In genomic region chr14:96162741-96163140, GRCh38 we compare ENCODE assay signal across 26 cellular contexts. TPM values are rescaled to one million over a fixed set of nuclear protein-coding genes. Genes with fewer than 3 reads are reported as not detected.
A peak's percentile ranks its signal among the peaks of the same experiment; 100 is the strongest.
DNase-seq lines count a peak whose midpoint lies in the region; FAIRE-seq and TF ChIP-seq lines count a peak whose summit lies in the region.
"Had no signal": no experiment of that assay in that cellular context is flagged by ENCODE, and none has a peak within 500 bp of the region (broad histone marks: within the 10 kb centered on the region; RNA-seq: fewer than 3 reads in every experiment).

No MANE protein-coding gene starts in this region.

- peak overlapping the region; percentile 34 for H3K4me2 ChIP-seq in astrocyte (ENCODE audit: low read length)
- H3K4me2 ChIP-seq: A549, GM23338 had no signal

- no peak for FAIRE-seq in astrocyte (lab: Jason Lieb, UNC)
- FAIRE-seq in GM19239 (lab: Jason Lieb, UNC), result no peak
- FAIRE-seq: A549, keratinocyte, TTC549, urothelium cell line had no signal

- H3K27me3 ChIP-seq in left ventricle myocardium inferior (ENCODE audit: low read depth) (peaks cover 23% of the 10 kb centered on the region), astrocyte (ENCODE audit: insufficient read depth, low read length) (no peaks in the 10 kb centered on the region), prostate gland (replicated peaks; ENCODE audit: insufficient read depth) (no peaks in the 10 kb centered on the region), H7 (ENCODE audit: control insufficient read depth, insufficient read depth, low read length) (no peaks in the 10 kb centered on the region)

- H3K4me1 ChIP-seq in left ventricle myocardium inferior, result no peaks in the 10 kb centered on the region
- peaks cover 6% of the 10 kb centered on the region for H3K4me1 ChIP-seq in astrocyte (ENCODE audit: insufficient read depth, low read length)
- no peaks in the 10 kb centered on the region for H3K4me1 ChIP-seq in prostate gland (replicated peaks)

- H3K9me3 ChIP-seq in left ventricle myocardium inferior (replicated peaks) (no peaks in the 10 kb centered on the region), astrocyte (ENCODE audit: insufficient read depth, low read depth, low read length) (no peaks in the 10 kb centered on the region), prostate gland (no peaks in the 10 kb centered on the region)
- H3K9me3 ChIP-seq: A549 had no signal

- H3K27me3 Mint-ChIP-seq in astrocyte (ENCODE audit: low read depth, unreplicated experiment), result peaks cover 24% of the 10 kb centered on the region

- H3K36me3 Mint-ChIP-seq in astrocyte (ENCODE audit: low read depth, unreplicated experiment), result no peaks in the 10 kb centered on the region

- 93% methylated on average over 4 of the region's 4 CpGs for WGBS in prostate gland

- TF ChIP-seq CTCF in left ventricle myocardium inferior (IDR thresholded peaks at IDR 0.05; ENCODE audit: borderline replicate concordance) (no peak), astrocyte (IDR thresholded peaks at IDR 0.05; ENCODE audit: insufficient read depth, low read depth, low read length) (no peak), prostate gland (IDR thresholded peaks at IDR 0.05) (no peak)

- H3K27ac Mint-ChIP-seq in astrocyte (ENCODE audit: unreplicated experiment), result peak overlapping the region; percentile 6
- H3K27ac Mint-ChIP-seq: GM23338 had no signal

- peaks cover 7% of the 10 kb centered on the region for H3K4me1 Mint-ChIP-seq in astrocyte (ENCODE audit: low read depth, unreplicated experiment)
- H3K4me1 Mint-ChIP-seq: GM23338 had no signal

- H3K79me2 ChIP-seq in astrocyte (ENCODE audit: insufficient read depth, low read length), result no peaks in the 10 kb centered on the region

- no peak overlapping the region for H3K4me3 ChIP-seq in left ventricle myocardium inferior
- H3K4me3 ChIP-seq in astrocyte (ENCODE audit: insufficient read depth, low read depth, low read length), result no peak overlapping the region
- H3K4me3 ChIP-seq in prostate gland, result no peak overlapping the region
- H3K4me3 ChIP-seq in H7 (ENCODE audit: insufficient read depth, low read depth, low read length), result no peak overlapping the region
- H3K4me3 ChIP-seq: A549, GM23338 had no signal

- H3K36me3 ChIP-seq in left ventricle myocardium inferior (no peaks in the 10 kb centered on the region), astrocyte (ENCODE audit: insufficient read depth, low read length) (no peaks in the 10 kb centered on the region), prostate gland (no peaks in the 10 kb centered on the region), H7 (replicated peaks; ENCODE audit: control insufficient read depth, insufficient read depth, low read length) (no peaks in the 10 kb centered on the region)

- no peak for TF ChIP-seq POLR2A in prostate gland (IDR thresholded peaks at IDR 0.05)

- H2AFZ ChIP-seq in astrocyte (ENCODE audit: low read depth, low read length), result no peak overlapping the region
- H2AFZ ChIP-seq: GM23338 had no signal

- DNase-seq in cardiac septum (ENCODE audit: low spot score) (peak; percentile 27), left ventricle myocardium inferior (no peak), astrocyte (ENCODE audit: low read depth) (peak; percentile 81), glomerular visceral epithelial cell (ENCODE audit: extremely low spot score) (peak; percentile 48), prostate gland (ENCODE audit: low spot score) (no peak), GM19239 (ENCODE audit: insufficient read length, low spot score) (no peak), DMS53 treated with DMSO at 0.1 percent for 48 hours (lab: John Stamatoyannopoulos, UW; ENCODE audit: unreplicated experiment) (no peak), H7 (no peak)
- DNase-seq: activated CD4-positive, alpha-beta T cell treated with anti-CD3 and anti-CD28 coated beads for 4 hours; activated gamma-delta T cell treated with Interleukin-2 at 50 U/mL for 16 hours; amniotic stem cell; C1 segment of cervical spinal cord; cerebellar nuclear complex; GDM1; hypothalamus; NCI-H2171 treated with DMSO at 0.1 percent for 48 hours; NCI-H69; nucleus accumbens; OCI-M1; retina; SHP77 treated with DMSO at 0.1 percent for 48 hours had no signal

- no peak overlapping the region for H3K9ac ChIP-seq in astrocyte (ENCODE audit: low read length)

- H3K4me3 Mint-ChIP-seq in astrocyte (ENCODE audit: unreplicated experiment), result no peak overlapping the region
- H3K4me3 Mint-ChIP-seq: GM23338 had no signal

- H3K27ac ChIP-seq in left ventricle myocardium inferior (replicated peaks) (no peak overlapping the region), astrocyte (ENCODE audit: low read depth, low read length) (no peak overlapping the region), prostate gland (no peak overlapping the region)

- intact Hi-C loops in cardiac septum (cut with DNase I) (no loop called here), left ventricle myocardium inferior (cut with micrococcal nuclease) (no loop called here), prostate gland (cut with DNase I) (no loop called here)

- no peaks in the 10 kb centered on the region for H4K20me1 ChIP-seq in astrocyte (ENCODE audit: insufficient read depth, low read length)

- H3K9me3 Mint-ChIP-seq in astrocyte (ENCODE audit: unreplicated experiment), result peaks cover 1% of the 10 kb centered on the region
- H3K9me3 Mint-ChIP-seq: GM23338 had no signal

RNA-seq across cellular contexts. Expression of gene BDKRB2, which starts 41.9 kb away (rescaled TPM):
- total RNA-seq in cardiac septum, result 0.57 TPM
- total RNA-seq in left ventricle myocardium inferior, result 0.49 TPM
- total RNA-seq in astrocyte, result 0.70 and 0.89 TPM in 2 replicates
- total RNA-seq in prostate gland, result 1 to 10 TPM in 1 of 2 donors, under 1 TPM in 1; 0.97 to 1.2 TPM
- 1.3 and 3.0 TPM in 2 replicates for total RNA-seq in H7 (2014; rRNA removed; shearing (Covaris generic))

Comparison
In these comparisons a context has a peak if more than half of its experiments do, and no peak if none do; other contexts are left out.
1. DNase-seq: peak in cardiac septum (single experiment), astrocyte (single experiment) and glomerular visceral epithelial cell (single experiment); none in left ventricle myocardium inferior (single experiment), prostate gland (single experiment), GM19239 (single experiment), DMS53 treated with DMSO at 0.1 percent for 48 hours (single experiment) and H7 (single experiment).